21 cellular contexts compared by ENCODE assay signal in the genomic region with DNA sequence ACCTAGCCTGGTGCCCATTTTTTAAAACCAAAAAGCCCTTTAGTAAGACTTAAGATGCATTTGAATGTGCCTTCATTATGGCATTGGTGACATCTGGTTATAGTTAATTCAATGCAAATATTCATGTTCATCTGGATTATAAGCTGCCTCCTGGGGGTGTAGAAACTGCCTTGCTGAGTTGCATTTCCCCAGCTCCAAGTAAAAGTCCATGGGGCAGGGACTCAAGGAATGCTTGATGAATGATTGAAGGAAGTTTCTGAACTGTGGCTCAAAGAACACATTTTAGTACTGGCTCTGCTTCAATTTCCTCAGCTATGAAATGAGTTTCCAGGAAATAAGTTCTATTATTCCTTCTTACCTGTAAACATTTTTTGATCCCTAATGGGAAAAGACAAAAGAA.
"Had no signal": no experiment of that assay in that cellular context is flagged by ENCODE, and none has a peak within 500 bp of the region (broad histone marks: within the 10 kb centered on the region; RNA-seq: fewer than 3 reads in every experiment).

No MANE protein-coding gene starts in this region.

- H3K4me1 ChIP-seq: body of pancreas, pancreas, psoas muscle, tibial artery had no signal

- H3K9me3 ChIP-seq: body of pancreas, heart left ventricle, left lung, pancreas, psoas muscle, tibial artery had no signal

- DNase-seq: activated CD4-positive, alpha-beta memory T cell treated with anti-CD3 and anti-CD28 coated beads, Interleukin-2, amount 10 ng/mL, durations not matched to agents 7 days and 5 days; activated CD4-positive, alpha-beta T cell treated with anti-CD3 and anti-CD28 coated beads for 48 hours; activated effector memory CD4-positive, alpha-beta T cell treated with anti-CD3 and anti-CD28 coated beads, Interleukin-2, amount 50 U/mL, for 16 hours; activated naive CD4-positive, alpha-beta T cell treated with anti-CD3 and anti-CD28 coated beads, Interleukin-2, amount 10 ng/mL, durations not matched to agents 7 days and 5 days; activated naive CD8-positive, alpha-beta T cell treated with anti-CD3 and anti-CD28 coated beads, Interleukin-2, amount 50 U/mL, for 24 hours; activated T-cell treated with anti-CD3 and anti-CD28 coated beads, Interleukin-2, amount 50 U/mL, for 72 hours; cortex of kidney; islet precursor cell; nephron progenitor cell; psoas muscle; stimulated activated CD4-positive, alpha-beta T cell treated with anti-CD3 and anti-CD28 coated beads, Interleukin-1b, Interleukin-23, amount 100 ng/mL, for 48 hours; stimulated activated naive CD8-positive, alpha-beta T cell treated with anti-CD3 and anti-CD28 coated beads, Interleukin-15, amount 100 ng/mL, for 72 hours had no signal

- H3K36me3 ChIP-seq: cardiac muscle cell, heart left ventricle, left lung, pancreas, tibial artery had no signal

- H3K4me1 Mint-ChIP-seq: activated CD4-positive, alpha-beta memory T cell treated with anti-CD3 and anti-CD28 coated beads, Interleukin-2, amount 10 ng/mL, durations not matched to agents 7 days and 5 days; activated naive CD4-positive, alpha-beta T cell treated with anti-CD3 and anti-CD28 coated beads, Interleukin-2, amount 10 ng/mL, durations not matched to agents 7 days and 5 days; activated naive CD8-positive, alpha-beta T cell treated with anti-CD3 and anti-CD28 coated beads, Interleukin-2, amount 50 U/mL, for 24 hours; stimulated activated naive CD8-positive, alpha-beta T cell treated with anti-CD3 and anti-CD28 coated beads, Interleukin-15, amount 100 ng/mL, for 72 hours had no signal

- H3K27me3 Mint-ChIP-seq: activated naive CD4-positive, alpha-beta T cell treated with anti-CD3 and anti-CD28 coated beads, Interleukin-2, amount 10 ng/mL, durations not matched to agents 7 days and 5 days; stimulated activated naive CD8-positive, alpha-beta T cell treated with anti-CD3 and anti-CD28 coated beads, Interleukin-15, amount 100 ng/mL, for 72 hours had no signal

- H3K9me3 Mint-ChIP-seq: activated CD4-positive, alpha-beta memory T cell treated with anti-CD3 and anti-CD28 coated beads, Interleukin-2, amount 10 ng/mL, durations not matched to agents 7 days and 5 days; activated naive CD4-positive, alpha-beta T cell treated with anti-CD3 and anti-CD28 coated beads, Interleukin-2, amount 10 ng/mL, durations not matched to agents 7 days and 5 days; activated naive CD8-positive, alpha-beta T cell treated with anti-CD3 and anti-CD28 coated beads, Interleukin-2, amount 50 U/mL, for 24 hours; nephron progenitor cell; stimulated activated naive CD8-positive, alpha-beta T cell treated with anti-CD3 and anti-CD28 coated beads, Interleukin-15, amount 100 ng/mL, for 72 hours; T-helper 1 cell treated with Interleukin-12 subunit alpha and Interleukin-12 subunit beta and Interleukin-4 antibody, amounts not matched to agents 30 μg/mL and 1 μg/mL, for 36 hours had no signal

- H3K4me3 Mint-ChIP-seq: activated CD4-positive, alpha-beta memory T cell treated with anti-CD3 and anti-CD28 coated beads, Interleukin-2, amount 10 ng/mL, durations not matched to agents 7 days and 5 days; activated naive CD4-positive, alpha-beta T cell treated with anti-CD3 and anti-CD28 coated beads, Interleukin-2, amount 10 ng/mL, durations not matched to agents 7 days and 5 days; activated naive CD8-positive, alpha-beta T cell treated with anti-CD3 and anti-CD28 coated beads, Interleukin-2, amount 50 U/mL, for 24 hours; activated T-cell treated with anti-CD3 and anti-CD28 coated beads, Interleukin-2, amount 50 U/mL, for 72 hours; nephron progenitor cell; stimulated activated naive CD8-positive, alpha-beta T cell treated with anti-CD3 and anti-CD28 coated beads, Interleukin-15, amount 100 ng/mL, for 72 hours; T-helper 1 cell treated with Interleukin-12 subunit alpha and Interleukin-12 subunit beta and Interleukin-4 antibody, amounts not matched to agents 30 μg/mL and 1 μg/mL, for 36 hours had no signal

- H3K4me3 ChIP-seq: body of pancreas, cardiac muscle cell, heart left ventricle, left lung, lung, pancreas, psoas muscle, tibial artery had no signal

- FAIRE-seq: pancreas had no signal

- H3K27me3 ChIP-seq: body of pancreas, cardiac muscle cell, heart left ventricle, left lung, pancreas, tibial artery had no signal

- H3K36me3 Mint-ChIP-seq: activated naive CD4-positive, alpha-beta T cell treated with anti-CD3 and anti-CD28 coated beads, Interleukin-2, amount 10 ng/mL, durations not matched to agents 7 days and 5 days had no signal

- H3K27ac Mint-ChIP-seq: activated CD4-positive, alpha-beta memory T cell treated with anti-CD3 and anti-CD28 coated beads, Interleukin-2, amount 10 ng/mL, durations not matched to agents 7 days and 5 days; activated naive CD4-positive, alpha-beta T cell treated with anti-CD3 and anti-CD28 coated beads, Interleukin-2, amount 10 ng/mL, durations not matched to agents 7 days and 5 days; activated naive CD8-positive, alpha-beta T cell treated with anti-CD3 and anti-CD28 coated beads, Interleukin-2, amount 50 U/mL, for 24 hours; activated T-cell treated with anti-CD3 and anti-CD28 coated beads, Interleukin-2, amount 50 U/mL, for 72 hours; stimulated activated naive CD8-positive, alpha-beta T cell treated with anti-CD3 and anti-CD28 coated beads, Interleukin-15, amount 100 ng/mL, for 72 hours; T-helper 1 cell treated with Interleukin-12 subunit alpha and Interleukin-12 subunit beta and Interleukin-4 antibody, amounts not matched to agents 30 μg/mL and 1 μg/mL, for 36 hours had no signal

- ATAC-seq: activated naive CD8-positive, alpha-beta T cell treated with anti-CD3 and anti-CD28 coated beads, Interleukin-2, amount 50 U/mL, for 24 hours; body of pancreas; psoas muscle; stimulated activated naive CD8-positive, alpha-beta T cell treated with anti-CD3 and anti-CD28 coated beads, Interleukin-15, amount 100 ng/mL, for 72 hours had no signal

- H3K27ac ChIP-seq: body of pancreas, cardiac muscle cell, epithelial cell of prostate, psoas muscle, tibial artery had no signal
